Comparison of ENCODE assay signal across 25 cellular contexts in the genomic region with DNA sequence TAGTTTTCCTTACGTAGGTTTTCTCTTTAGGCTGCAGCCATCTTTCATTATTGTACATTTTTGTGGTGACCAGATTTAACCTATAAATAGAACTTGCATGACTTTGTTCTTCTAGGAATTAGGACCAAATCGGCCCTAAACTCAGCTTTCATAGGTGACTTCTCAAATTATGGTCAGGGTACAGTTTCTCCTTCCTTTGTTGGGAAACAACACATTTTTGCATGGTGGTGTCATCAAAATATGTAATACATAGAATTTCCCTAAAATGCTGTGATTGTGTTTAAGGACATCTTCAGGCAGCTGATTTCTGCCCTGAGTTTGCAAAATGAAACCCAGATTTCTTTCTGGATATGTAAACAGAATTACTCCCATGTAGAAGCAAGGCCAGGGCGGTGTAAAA.
"Had no signal": no experiment of that assay in that cellular context is flagged by ENCODE, and none has a peak within 500 bp of the region (broad histone marks: within the 10 kb centered on the region; RNA-seq: fewer than 3 reads in every experiment).

No MANE protein-coding gene starts in this region.

- H3K4me3 ChIP-seq: SJCRH30, SK-N-MC had no signal

- H3K27me3 ChIP-seq: SJCRH30 had no signal

- H3K4me1 Mint-ChIP-seq: activated CD4-positive, alpha-beta T cell treated with anti-CD3 and anti-CD28 coated beads, Interleukin-2, amount 10 ng/mL, durations not matched to agents 24 days and 14 days; activated T-helper 17 cell treated with anti-CD3 and anti-CD28 coated beads, Interleukin-2, amount 50 U/mL, for 72 hours; brain had no signal

- H3K27me3 Mint-ChIP-seq: activated CD4-positive, alpha-beta T cell treated with anti-CD3 and anti-CD28 coated beads, Interleukin-2, amount 10 ng/mL, durations not matched to agents 24 days and 14 days had no signal

- H3K4me1 ChIP-seq: SJCRH30 had no signal

- H3K36me3 Mint-ChIP-seq: activated naive CD4-positive, alpha-beta T cell treated with anti-CD3 and anti-CD28 coated beads, Interleukin-2, amount 50 U/mL, for 72 hours; brain had no signal

- H3K4me3 Mint-ChIP-seq: activated CD4-positive, alpha-beta T cell treated with anti-CD3 and anti-CD28 coated beads, Interleukin-2, amount 10 ng/mL, durations not matched to agents 24 days and 14 days; activated CD8-positive, alpha-beta T cell treated with anti-CD3 and anti-CD28 coated beads for 36 hours; activated T-cell treated with anti-CD3 and anti-CD28 coated beads, Interleukin-2, amount 50 U/mL, for 72 hours; activated T-helper 17 cell treated with anti-CD3 and anti-CD28 coated beads, Interleukin-2, amount 50 U/mL, for 72 hours; brain; T-helper 1 cell treated with Interleukin-12 subunit alpha and Interleukin-12 subunit beta and Interleukin-4 antibody, amounts not matched to agents 30 μg/mL and 1 μg/mL, for 36 hours; T-helper 2 cell treated with Interferon-gamma antibody and Interleukin-4, amounts not matched to agents 5 μg/mL and 100 μg/mL, for 36 hours had no signal

- H3K36me3 ChIP-seq: SJCRH30 had no signal

- H3K9me3 Mint-ChIP-seq: activated CD4-positive, alpha-beta T cell treated with anti-CD3 and anti-CD28 coated beads, Interleukin-2, amount 10 ng/mL, durations not matched to agents 24 days and 14 days; activated CD8-positive, alpha-beta T cell treated with anti-CD3 and anti-CD28 coated beads for 36 hours; activated naive CD4-positive, alpha-beta T cell treated with anti-CD3 and anti-CD28 coated beads, Interleukin-2, amount 50 U/mL, for 72 hours; activated T-cell treated with anti-CD3 and anti-CD28 coated beads, Interleukin-2, amount 50 U/mL, for 72 hours; activated T-helper 17 cell treated with anti-CD3 and anti-CD28 coated beads, Interleukin-2, amount 50 U/mL, for 72 hours; T-helper 1 cell treated with Interleukin-12 subunit alpha and Interleukin-12 subunit beta and Interleukin-4 antibody, amounts not matched to agents 30 μg/mL and 1 μg/mL, for 36 hours; T-helper 2 cell treated with Interferon-gamma antibody and Interleukin-4, amounts not matched to agents 5 μg/mL and 100 μg/mL, for 36 hours had no signal

- DNase-seq: activated CD4-positive, alpha-beta T cell treated with anti-CD3 and anti-CD28 coated beads, Interleukin-2, amount 10 ng/mL, durations not matched to agents 24 days and 14 days; activated CD4-positive, alpha-beta T cell treated with anti-CD3 and anti-CD28 coated beads, Interleukin-2, amount 50 U/mL, for 4 hours; activated CD8-positive, alpha-beta T cell treated with anti-CD3 and anti-CD28 coated beads for 36 hours; activated gamma-delta T cell; activated naive CD4-positive, alpha-beta T cell treated with Interleukin-2 at 50 U/mL for 16 hours; activated T-cell treated with anti-CD3 and anti-CD28 coated beads, Interleukin-2, amount 50 U/mL, for 1 hour; activated T-cell treated with anti-CD3 and anti-CD28 coated beads, Interleukin-2, amount 50 U/mL, for 72 hours; anterior cingulate cortex; Karpas-422; KBM-7; NCI-H1092; NCI-H1436 treated with DMSO at 0.1 percent for 48 hours; NCI-H1694 treated with DMSO at 0.1 percent for 48 hours; NCI-H2029; NCI-H345; NCI-H524 treated with DMSO at 0.1 percent for 48 hours; SHP77; SJCRH30 had no signal

- H3K9me3 ChIP-seq: SJCRH30 had no signal

- ATAC-seq: activated CD8-positive, alpha-beta T cell treated with anti-CD3 and anti-CD28 coated beads for 36 hours; activated naive CD4-positive, alpha-beta T cell treated with anti-CD3 and anti-CD28 coated beads, Interleukin-2, amount 50 U/mL, for 72 hours; activated T-cell treated with anti-CD3 and anti-CD28 coated beads, Interleukin-2, amount 50 U/mL, for 72 hours; activated T-helper 17 cell treated with anti-CD3 and anti-CD28 coated beads, Interleukin-2, amount 50 U/mL, for 72 hours; Panc1 had no signal

- H3K27ac ChIP-seq: SJCRH30, SK-N-MC had no signal

- H3K27ac Mint-ChIP-seq: activated CD4-positive, alpha-beta T cell treated with anti-CD3 and anti-CD28 coated beads, Interleukin-2, amount 10 ng/mL, durations not matched to agents 24 days and 14 days; activated CD8-positive, alpha-beta T cell treated with anti-CD3 and anti-CD28 coated beads for 36 hours; activated naive CD4-positive, alpha-beta T cell treated with anti-CD3 and anti-CD28 coated beads, Interleukin-2, amount 50 U/mL, for 72 hours; activated T-cell treated with anti-CD3 and anti-CD28 coated beads, Interleukin-2, amount 50 U/mL, for 72 hours; activated T-helper 17 cell treated with anti-CD3 and anti-CD28 coated beads, Interleukin-2, amount 50 U/mL, for 72 hours; brain; T-helper 1 cell treated with Interleukin-12 subunit alpha and Interleukin-12 subunit beta and Interleukin-4 antibody, amounts not matched to agents 30 μg/mL and 1 μg/mL, for 36 hours; T-helper 2 cell treated with Interferon-gamma antibody and Interleukin-4, amounts not matched to agents 5 μg/mL and 100 μg/mL, for 36 hours had no signal
